ENCODE assay signal across 8 cellular contexts in the genomic region with DNA sequence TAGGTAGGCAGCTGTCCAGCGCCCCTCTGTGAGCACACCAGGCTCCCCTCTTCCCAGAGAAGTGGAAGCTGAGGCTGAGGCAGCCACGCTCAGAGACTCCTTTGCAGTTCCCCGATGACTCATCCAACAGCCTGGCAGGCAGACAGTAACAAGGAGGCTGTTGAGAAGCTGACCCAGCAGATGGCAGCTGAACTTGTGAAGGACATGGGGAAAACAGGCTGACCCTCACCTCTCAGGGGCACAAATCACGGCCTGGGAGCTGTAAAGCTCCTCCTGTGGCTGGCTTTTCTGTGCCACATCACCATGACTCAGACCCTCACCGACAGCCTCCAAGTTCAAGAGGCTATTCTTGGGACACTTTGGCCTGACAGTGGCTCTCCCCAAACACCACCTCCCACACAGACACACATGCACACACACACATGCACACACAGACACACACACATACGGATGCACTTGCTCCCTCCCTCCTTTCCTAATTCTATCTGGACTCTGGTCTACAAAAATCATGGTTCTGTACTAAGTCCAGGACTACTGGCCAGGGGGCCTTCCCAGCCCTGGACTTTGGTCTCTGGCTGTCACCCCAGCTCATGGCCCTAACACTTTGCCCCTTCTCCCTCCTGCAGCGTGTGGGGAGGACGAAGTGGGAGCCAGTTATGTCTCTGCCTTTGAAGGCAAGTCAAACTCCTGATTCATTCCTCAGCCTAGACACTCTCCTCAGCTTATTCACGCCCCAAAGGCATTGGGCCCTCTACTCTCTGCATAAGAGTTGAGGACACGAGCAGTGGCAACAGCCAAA. TPM values are rescaled to one million over a fixed set of nuclear protein-coding genes. Genes with fewer than 3 reads are reported as not detected.
DNase-seq lines count a peak whose midpoint lies in the region; ATAC-seq and TF ChIP-seq lines count a peak whose summit lies in the region.

No MANE protein-coding gene starts in this region.

- POLR2A ChIA-PET in activated CD4-positive, alpha-beta T cell treated with anti-CD3 and anti-CD28 coated beads, Interleukin-2, amount 10 ng/mL, durations not matched to agents 7 days and 5 days (lab: Charles Lee), result no interaction called here

- TF ChIP-seq CTCF in CD14-positive monocyte (IDR thresholded peaks at IDR 0.05) (no peak), fibroblast of villous mesenchyme (IDR thresholded peaks at IDR 0.05; ENCODE audit: insufficient read depth, low read depth, low read length) (peak; percentile 6), nephron (IDR thresholded peaks at IDR 0.05; ENCODE audit: unreplicated experiment in 3 of 3) (no peak)

- H3K4me3 Mint-ChIP-seq in CD14-positive monocyte (peak overlapping the region; percentile 20 to 57), nephron (no peak overlapping the region)
- no peak overlapping the region for H3K4me3 Mint-ChIP-seq in activated CD4-positive, alpha-beta T cell treated with anti-CD3 and anti-CD28 coated beads, Interleukin-2, amount 10 ng/mL, durations not matched to agents 7 days and 5 days

- intact Hi-C loops in CD14-positive monocyte (cut with micrococcal nuclease), result loop anchor here in 1 of 2 donors (1.0 to 5.0 kb wide), 4 partner anchors 13 to 67 kb away; no protein-coding TSS in a partner anchor

- H3K27ac Mint-ChIP-seq in CD14-positive monocyte (peak overlapping the region; percentile 85 to 94 (median 88)), nephron (peak overlapping the region; percentile 20 to 83 (median 72))
- peak overlapping the region; percentile 41 for H3K27ac Mint-ChIP-seq in activated CD4-positive, alpha-beta T cell treated with anti-CD3 and anti-CD28 coated beads, Interleukin-2, amount 10 ng/mL, durations not matched to agents 7 days and 5 days

- no peak overlapping the region for H3K4me3 ChIP-seq in fibroblast of villous mesenchyme (ENCODE audit: low read depth, low read length)

- H3K36me3 Mint-ChIP-seq in CD14-positive monocyte (peaks cover 40 to 55% of the 10 kb centered on the region in 2 donors), nephron (ENCODE audit: low read depth) (peaks cover 14% of the 10 kb centered on the region)
- H3K36me3 Mint-ChIP-seq in activated CD4-positive, alpha-beta T cell treated with anti-CD3 and anti-CD28 coated beads, Interleukin-2, amount 10 ng/mL, durations not matched to agents 7 days and 5 days (ENCODE audit: low read depth), result peaks cover 53% of the 10 kb centered on the region

- H3K4me1 Mint-ChIP-seq in CD14-positive monocyte (peaks cover 88% of the 10 kb centered on the region), nephron (peaks cover 84% of the 10 kb centered on the region)
- H3K4me1 Mint-ChIP-seq in activated CD4-positive, alpha-beta T cell treated with anti-CD3 and anti-CD28 coated beads, Interleukin-2, amount 10 ng/mL, durations not matched to agents 7 days and 5 days, result peaks cover 81% of the 10 kb centered on the region

- H3K9me3 Mint-ChIP-seq in CD14-positive monocyte, result peaks cover 0 to 2% (median 0%) of the 10 kb centered on the region in 7 donors
- no peaks in the 10 kb centered on the region for H3K9me3 Mint-ChIP-seq in activated CD4-positive, alpha-beta T cell treated with anti-CD3 and anti-CD28 coated beads, Interleukin-2, amount 10 ng/mL, durations not matched to agents 7 days and 5 days
- no peaks in the 10 kb centered on the region for H3K9me3 Mint-ChIP-seq in nephron

- ATAC-seq in HG02623 (IDR thresholded peaks at IDR 0.05; ENCODE audit: unreplicated experiment), result no peak

- CTCF ChIA-PET in activated CD4-positive, alpha-beta T cell treated with anti-CD3 and anti-CD28 coated beads, Interleukin-2, amount 10 ng/mL, durations not matched to agents 7 days and 5 days (lab: Charles Lee), result interaction anchor here (0.6 to 2.4 kb wide), 10 partner anchors 12 to 813 kb away, joined by 3 to 6 read pairs (median 3); no protein-coding TSS in a partner anchor

- DNase-seq in CD14-positive monocyte (ENCODE audit: low spot score) (peak; percentile 95), HS-5 (ENCODE audit: low read depth) (peak; percentile 82), fibroblast of villous mesenchyme (ENCODE audit: low read depth) (peak; percentile 96), GM19238 (ENCODE audit: insufficient read length, low spot score) (no peak), SKM-1 treated with dmso at 0.1 percent for 144 hours (lab: John Stamatoyannopoulos, UW; ENCODE audit: unreplicated experiment) (no peak)
- DNase-seq in activated CD4-positive, alpha-beta T cell treated with anti-CD3 and anti-CD28 coated beads, Interleukin-2, amount 10 ng/mL, durations not matched to agents 7 days and 5 days, result no peak

- H3K27me3 Mint-ChIP-seq in CD14-positive monocyte (ENCODE audit: low read depth in 3 of 3) (peaks cover 0 to 2% (median 0%) of the 10 kb centered on the region in 3 donors), nephron (ENCODE audit: low read depth) (peaks cover 3% of the 10 kb centered on the region)
- H3K27me3 Mint-ChIP-seq in activated CD4-positive, alpha-beta T cell treated with anti-CD3 and anti-CD28 coated beads, Interleukin-2, amount 10 ng/mL, durations not matched to agents 7 days and 5 days, result no peaks in the 10 kb centered on the region

RNA-seq across cellular contexts. Expression of a gene that starts 23.2 kb away (rescaled TPM):
- 1 to 10 TPM; 1.4 to 3.8 TPM for polyA plus RNA-seq in CD14-positive monocyte
- 10 to 100 TPM; 25.8 to 26.0 TPM for total RNA-seq in activated CD4-positive, alpha-beta T cell treated with anti-CD3 and anti-CD28 coated beads, Interleukin-2, amount 10 ng/mL, durations not matched to agents 7 days and 5 days
- total RNA-seq in fibroblast of villous mesenchyme, result 1.6 and 1.7 TPM in 2 replicates

RNA-seq across cellular contexts. Expression of a gene that starts 31.7 kb away (rescaled TPM):
- not detected for polyA plus RNA-seq in CD14-positive monocyte
- total RNA-seq in activated CD4-positive, alpha-beta T cell treated with anti-CD3 and anti-CD28 coated beads, Interleukin-2, amount 10 ng/mL, durations not matched to agents 7 days and 5 days, result under 1 TPM; 0.27 to 0.67 TPM
- under 0.01 TPM in 1 of 2 replicates, not detected in the other for total RNA-seq in fibroblast of villous mesenchyme

Comparison
In these comparisons a context has a peak if more than half of its experiments do, and no peak if none do; other contexts are left out.
1. DNase-seq: peak in CD14-positive monocyte (single experiment), HS-5 (single experiment) and fibroblast of villous mesenchyme (single experiment); none in activated CD4-positive, alpha-beta T cell treated with anti-CD3 and anti-CD28 coated beads, Interleukin-2, amount 10 ng/mL, durations not matched to agents 7 days and 5 days (single experiment), GM19238 (single experiment) and SKM-1 treated with dmso at 0.1 percent for 144 hours (single experiment).
2. H3K4me3 Mint-ChIP-seq: peak in CD14-positive monocyte (2 of 2); none in activated CD4-positive, alpha-beta T cell treated with anti-CD3 and anti-CD28 coated beads, Interleukin-2, amount 10 ng/mL, durations not matched to agents 7 days and 5 days (single experiment) and nephron (0 of 3).
3. Peak in every context shown above with its lines, with median percentiles within 50 percentile points of each other: H3K27ac Mint-ChIP-seq.